ENCODE assay signal across 1 cellular context in the genomic region with DNA sequence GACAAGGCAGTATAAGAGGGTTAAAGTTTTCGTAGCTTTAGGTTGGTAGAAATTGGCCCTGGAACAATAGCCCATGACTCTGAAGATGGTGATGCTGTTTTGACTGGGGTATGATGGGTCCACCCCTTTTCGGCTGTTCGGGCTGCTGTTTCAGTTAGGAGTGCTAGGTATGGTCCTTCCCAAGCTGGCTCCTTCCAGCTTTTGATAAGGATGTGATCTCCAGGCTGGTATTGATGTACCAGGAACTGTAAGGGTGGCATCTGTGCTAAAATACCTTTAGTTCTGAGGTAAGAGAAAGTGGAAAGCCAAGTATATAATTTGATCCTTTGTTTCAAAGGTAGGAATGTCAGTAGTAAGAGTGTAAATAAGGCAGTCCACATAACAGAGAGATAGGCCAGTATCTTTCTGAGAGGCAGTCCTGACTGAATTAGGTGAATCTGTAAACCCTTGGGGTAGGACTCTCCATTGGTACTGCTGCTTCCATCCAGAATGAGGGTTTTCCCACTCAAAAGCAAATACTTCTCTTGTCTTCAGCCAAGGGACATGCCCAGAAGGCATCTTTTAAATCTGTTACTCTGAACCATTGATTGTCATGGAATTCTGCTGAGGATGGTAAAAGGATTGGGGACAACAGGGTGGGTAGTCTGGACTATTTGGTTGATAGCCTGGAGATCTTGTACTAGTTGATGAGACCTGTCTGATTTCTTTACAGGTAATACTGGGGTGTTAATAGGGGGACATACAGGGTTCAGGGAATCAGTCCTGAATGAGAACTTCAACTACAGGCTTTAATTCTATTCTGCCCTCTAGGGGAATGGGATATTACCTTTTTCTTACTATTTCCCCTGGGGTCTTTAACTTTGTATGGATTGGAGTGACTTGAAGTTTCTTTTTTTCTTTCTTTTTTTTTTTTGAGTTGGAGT.
A peak's percentile ranks its signal among the peaks of the same experiment; 100 is the strongest.
TF ChIP-seq lines count a peak whose summit lies in the region.

No MANE protein-coding gene starts in this region.

TF ChIP-seq in HepG2, 621 proteins besides CTCF, POLR2A, EP300 and RAD21 (continues in another document):
- TF ChIP-seq, protein P1, sequence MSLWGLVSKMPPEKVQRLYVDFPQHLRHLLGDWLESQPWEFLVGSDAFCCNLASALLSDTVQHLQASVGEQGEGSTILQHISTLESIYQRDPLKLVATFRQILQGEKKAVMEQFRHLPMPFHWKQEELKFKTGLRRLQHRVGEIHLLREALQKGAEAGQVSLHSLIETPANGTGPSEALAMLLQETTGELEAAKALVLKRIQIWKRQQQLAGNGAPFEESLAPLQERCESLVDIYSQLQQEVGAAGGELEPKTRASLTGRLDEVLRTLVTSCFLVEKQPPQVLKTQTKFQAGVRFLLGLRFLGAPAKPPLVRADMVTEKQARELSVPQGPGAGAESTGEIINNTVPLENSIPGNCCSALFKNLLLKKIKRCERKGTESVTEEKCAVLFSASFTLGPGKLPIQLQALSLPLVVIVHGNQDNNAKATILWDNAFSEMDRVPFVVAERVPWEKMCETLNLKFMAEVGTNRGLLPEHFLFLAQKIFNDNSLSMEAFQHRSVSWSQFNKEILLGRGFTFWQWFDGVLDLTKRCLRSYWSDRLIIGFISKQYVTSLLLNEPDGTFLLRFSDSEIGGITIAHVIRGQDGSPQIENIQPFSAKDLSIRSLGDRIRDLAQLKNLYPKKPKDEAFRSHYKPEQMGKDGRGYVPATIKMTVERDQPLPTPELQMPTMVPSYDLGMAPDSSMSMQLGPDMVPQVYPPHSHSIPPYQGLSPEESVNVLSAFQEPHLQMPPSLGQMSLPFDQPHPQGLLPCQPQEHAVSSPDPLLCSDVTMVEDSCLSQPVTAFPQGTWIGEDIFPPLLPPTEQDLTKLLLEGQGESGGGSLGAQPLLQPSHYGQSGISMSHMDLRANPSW (CRISPR knock-in tag; IDR thresholded peaks at IDR 0.05; ENCODE audit: borderline replicate concordance): no peak
- TF ChIP-seq TOE1 (CRISPR knock-in tag; IDR thresholded peaks at IDR 0.05) (no peak), POLR2AphosphoS2 (IDR thresholded peaks at IDR 0.05; ENCODE audit: low read depth, low read length) (peak; percentile 62; the same call in 1 of the 2 replicates), NONO (IDR thresholded peaks at IDR 0.05) (no peak), NONO (CRISPR knock-in tag; conservative IDR thresholded peaks at IDR 0.05) (peak; percentile 72; the same call in 1 of the 2 replicates), PAF1 (CRISPR knock-in tag; IDR thresholded peaks at IDR 0.05) (peak; percentile 89; the same call in 1 of the 2 replicates), MTF2 (CRISPR knock-in tag; IDR thresholded peaks at IDR 0.05; ENCODE audit: borderline replicate concordance) (peak; percentile 47; the same call in 1 of the 2 replicates), ZNF773 (CRISPR knock-in tag; IDR thresholded peaks at IDR 0.05; ENCODE audit: borderline replicate concordance) (no peak), RBFOX2 (IDR thresholded peaks at IDR 0.05; ENCODE audit: low read depth, low read length) (peak; percentile 81), GTF2F1 (IDR thresholded peaks at IDR 0.05; ENCODE audit: low read length) (no peak), POLR2G (IDR thresholded peaks at IDR 0.05; ENCODE audit: low read depth, low read length) (peak; percentile 89), THAP11 (CRISPR knock-in tag; IDR thresholded peaks at IDR 0.05) (no peak; the same call in 1 of the 2 replicates), CAMTA2 (CRISPR knock-in tag; IDR thresholded peaks at IDR 0.05; ENCODE audit: borderline replicate concordance) (no peak), ZBTB3 (CRISPR knock-in tag; IDR thresholded peaks at IDR 0.05; ENCODE audit: borderline replicate concordance, low read depth) (no peak), REPIN1 (CRISPR knock-in tag; IDR thresholded peaks at IDR 0.05; ENCODE audit: borderline replicate concordance, low read depth) (no peak), ZNF331 (CRISPR knock-in tag; IDR thresholded peaks at IDR 0.05) (0 out of 2 replicates have a peak, but pooled peaks have one; percentile 15), ZBTB21 (CRISPR knock-in tag; IDR thresholded peaks at IDR 0.05) (0 out of 2 replicates have a peak, but pooled peaks have one; percentile 36), SALL2 (CRISPR knock-in tag; IDR thresholded peaks at IDR 0.05) (no peak), SIN3A (IDR thresholded peaks at IDR 0.05; ENCODE audit: borderline replicate concordance, low read depth, low read length) (0 out of 2 replicates have a peak, but pooled peaks have one; percentile 38), KAT8 (CRISPR knock-in tag; IDR thresholded peaks at IDR 0.05) (no peak), FOXK2 (IDR thresholded peaks at IDR 0.05) (0 out of 2 replicates have a peak, but pooled peaks have one; percentile 45), FOXJ3 (CRISPR knock-in tag; IDR thresholded peaks at IDR 0.05; ENCODE audit: borderline replicate concordance) (0 out of 2 replicates have a peak, but pooled peaks have one; percentile 23), POLR2AphosphoS5 (IDR thresholded peaks at IDR 0.05; ENCODE audit: low read depth, low read length) (peak; percentile 28; the same call in 1 of the 2 replicates), SSRP1 (CRISPR knock-in tag; IDR thresholded peaks at IDR 0.05) (0 out of 2 replicates have a peak, but pooled peaks have one; percentile 76), MYNN (CRISPR knock-in tag; IDR thresholded peaks at IDR 0.05; ENCODE audit: low read depth) (no peak), SOX5 (CRISPR knock-in tag; IDR thresholded peaks at IDR 0.05; ENCODE audit: borderline replicate concordance) (0 out of 2 replicates have a peak, but pooled peaks have one; percentile 3)
- TF ChIP-seq, protein P2, sequence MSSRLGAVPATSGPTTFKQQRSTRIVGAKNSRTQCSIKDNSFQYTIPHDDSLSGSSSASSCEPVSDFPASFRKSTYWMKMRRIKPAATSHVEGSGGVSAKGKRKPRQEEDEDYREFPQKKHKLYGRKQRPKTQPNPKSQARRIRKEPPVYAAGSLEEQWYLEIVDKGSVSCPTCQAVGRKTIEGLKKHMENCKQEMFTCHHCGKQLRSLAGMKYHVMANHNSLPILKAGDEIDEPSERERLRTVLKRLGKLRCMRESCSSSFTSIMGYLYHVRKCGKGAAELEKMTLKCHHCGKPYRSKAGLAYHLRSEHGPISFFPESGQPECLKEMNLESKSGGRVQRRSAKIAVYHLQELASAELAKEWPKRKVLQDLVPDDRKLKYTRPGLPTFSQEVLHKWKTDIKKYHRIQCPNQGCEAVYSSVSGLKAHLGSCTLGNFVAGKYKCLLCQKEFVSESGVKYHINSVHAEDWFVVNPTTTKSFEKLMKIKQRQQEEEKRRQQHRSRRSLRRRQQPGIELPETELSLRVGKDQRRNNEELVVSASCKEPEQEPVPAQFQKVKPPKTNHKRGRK (CRISPR knock-in tag; IDR thresholded peaks at IDR 0.05): 0 out of 2 replicates have a peak, but pooled peaks have one; percentile 46
- TF ChIP-seq, protein P3, sequence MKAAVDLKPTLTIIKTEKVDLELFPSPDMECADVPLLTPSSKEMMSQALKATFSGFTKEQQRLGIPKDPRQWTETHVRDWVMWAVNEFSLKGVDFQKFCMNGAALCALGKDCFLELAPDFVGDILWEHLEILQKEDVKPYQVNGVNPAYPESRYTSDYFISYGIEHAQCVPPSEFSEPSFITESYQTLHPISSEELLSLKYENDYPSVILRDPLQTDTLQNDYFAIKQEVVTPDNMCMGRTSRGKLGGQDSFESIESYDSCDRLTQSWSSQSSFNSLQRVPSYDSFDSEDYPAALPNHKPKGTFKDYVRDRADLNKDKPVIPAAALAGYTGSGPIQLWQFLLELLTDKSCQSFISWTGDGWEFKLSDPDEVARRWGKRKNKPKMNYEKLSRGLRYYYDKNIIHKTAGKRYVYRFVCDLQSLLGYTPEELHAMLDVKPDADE (CRISPR knock-in tag; IDR thresholded peaks at IDR 0.05): no peak
- TF ChIP-seq, protein P4, sequence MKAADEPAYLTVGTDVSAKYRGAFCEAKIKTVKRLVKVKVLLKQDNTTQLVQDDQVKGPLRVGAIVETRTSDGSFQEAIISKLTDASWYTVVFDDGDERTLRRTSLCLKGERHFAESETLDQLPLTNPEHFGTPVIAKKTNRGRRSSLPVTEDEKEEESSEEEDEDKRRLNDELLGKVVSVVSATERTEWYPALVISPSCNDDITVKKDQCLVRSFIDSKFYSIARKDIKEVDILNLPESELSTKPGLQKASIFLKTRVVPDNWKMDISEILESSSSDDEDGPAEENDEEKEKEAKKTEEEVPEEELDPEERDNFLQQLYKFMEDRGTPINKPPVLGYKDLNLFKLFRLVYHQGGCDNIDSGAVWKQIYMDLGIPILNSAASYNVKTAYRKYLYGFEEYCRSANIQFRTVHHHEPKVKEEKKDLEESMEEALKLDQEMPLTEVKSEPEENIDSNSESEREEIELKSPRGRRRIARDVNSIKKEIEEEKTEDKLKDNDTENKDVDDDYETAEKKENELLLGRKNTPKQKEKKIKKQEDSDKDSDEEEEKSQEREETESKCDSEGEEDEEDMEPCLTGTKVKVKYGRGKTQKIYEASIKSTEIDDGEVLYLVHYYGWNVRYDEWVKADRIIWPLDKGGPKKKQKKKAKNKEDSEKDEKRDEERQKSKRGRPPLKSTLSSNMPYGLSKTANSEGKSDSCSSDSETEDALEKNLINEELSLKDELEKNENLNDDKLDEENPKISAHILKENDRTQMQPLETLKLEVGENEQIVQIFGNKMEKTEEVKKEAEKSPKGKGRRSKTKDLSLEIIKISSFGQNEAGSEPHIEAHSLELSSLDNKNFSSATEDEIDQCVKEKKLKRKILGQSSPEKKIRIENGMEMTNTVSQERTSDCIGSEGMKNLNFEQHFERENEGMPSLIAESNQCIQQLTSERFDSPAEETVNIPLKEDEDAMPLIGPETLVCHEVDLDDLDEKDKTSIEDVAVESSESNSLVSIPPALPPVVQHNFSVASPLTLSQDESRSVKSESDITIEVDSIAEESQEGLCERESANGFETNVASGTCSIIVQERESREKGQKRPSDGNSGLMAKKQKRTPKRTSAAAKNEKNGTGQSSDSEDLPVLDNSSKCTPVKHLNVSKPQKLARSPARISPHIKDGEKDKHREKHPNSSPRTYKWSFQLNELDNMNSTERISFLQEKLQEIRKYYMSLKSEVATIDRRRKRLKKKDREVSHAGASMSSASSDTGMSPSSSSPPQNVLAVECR (CRISPR knock-in tag; IDR thresholded peaks at IDR 0.05; ENCODE audit: borderline replicate concordance): peak; percentile 39; the same call in 1 of the 2 replicates
- TF ChIP-seq, protein P5, sequence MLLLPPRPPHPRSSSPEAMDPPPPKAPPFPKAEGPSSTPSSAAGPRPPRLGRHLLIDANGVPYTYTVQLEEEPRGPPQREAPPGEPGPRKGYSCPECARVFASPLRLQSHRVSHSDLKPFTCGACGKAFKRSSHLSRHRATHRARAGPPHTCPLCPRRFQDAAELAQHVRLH (CRISPR knock-in tag; IDR thresholded peaks at IDR 0.05; ENCODE audit: borderline replicate concordance, low read depth): no peak
- TF ChIP-seq, protein P6, sequence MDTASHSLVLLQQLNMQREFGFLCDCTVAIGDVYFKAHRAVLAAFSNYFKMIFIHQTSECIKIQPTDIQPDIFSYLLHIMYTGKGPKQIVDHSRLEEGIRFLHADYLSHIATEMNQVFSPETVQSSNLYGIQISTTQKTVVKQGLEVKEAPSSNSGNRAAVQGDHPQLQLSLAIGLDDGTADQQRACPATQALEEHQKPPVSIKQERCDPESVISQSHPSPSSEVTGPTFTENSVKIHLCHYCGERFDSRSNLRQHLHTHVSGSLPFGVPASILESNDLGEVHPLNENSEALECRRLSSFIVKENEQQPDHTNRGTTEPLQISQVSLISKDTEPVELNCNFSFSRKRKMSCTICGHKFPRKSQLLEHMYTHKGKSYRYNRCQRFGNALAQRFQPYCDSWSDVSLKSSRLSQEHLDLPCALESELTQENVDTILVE (CRISPR knock-in tag; IDR thresholded peaks at IDR 0.05): 0 out of 2 replicates have a peak, but pooled peaks have one; percentile 31
- TF ChIP-seq, protein P7, sequence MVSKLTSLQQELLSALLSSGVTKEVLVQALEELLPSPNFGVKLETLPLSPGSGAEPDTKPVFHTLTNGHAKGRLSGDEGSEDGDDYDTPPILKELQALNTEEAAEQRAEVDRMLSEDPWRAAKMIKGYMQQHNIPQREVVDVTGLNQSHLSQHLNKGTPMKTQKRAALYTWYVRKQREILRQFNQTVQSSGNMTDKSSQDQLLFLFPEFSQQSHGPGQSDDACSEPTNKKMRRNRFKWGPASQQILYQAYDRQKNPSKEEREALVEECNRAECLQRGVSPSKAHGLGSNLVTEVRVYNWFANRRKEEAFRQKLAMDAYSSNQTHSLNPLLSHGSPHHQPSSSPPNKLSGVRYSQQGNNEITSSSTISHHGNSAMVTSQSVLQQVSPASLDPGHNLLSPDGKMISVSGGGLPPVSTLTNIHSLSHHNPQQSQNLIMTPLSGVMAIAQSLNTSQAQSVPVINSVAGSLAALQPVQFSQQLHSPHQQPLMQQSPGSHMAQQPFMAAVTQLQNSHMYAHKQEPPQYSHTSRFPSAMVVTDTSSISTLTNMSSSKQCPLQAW (CRISPR knock-in tag; IDR thresholded peaks at IDR 0.05): no peak
- TF ChIP-seq, protein P8, sequence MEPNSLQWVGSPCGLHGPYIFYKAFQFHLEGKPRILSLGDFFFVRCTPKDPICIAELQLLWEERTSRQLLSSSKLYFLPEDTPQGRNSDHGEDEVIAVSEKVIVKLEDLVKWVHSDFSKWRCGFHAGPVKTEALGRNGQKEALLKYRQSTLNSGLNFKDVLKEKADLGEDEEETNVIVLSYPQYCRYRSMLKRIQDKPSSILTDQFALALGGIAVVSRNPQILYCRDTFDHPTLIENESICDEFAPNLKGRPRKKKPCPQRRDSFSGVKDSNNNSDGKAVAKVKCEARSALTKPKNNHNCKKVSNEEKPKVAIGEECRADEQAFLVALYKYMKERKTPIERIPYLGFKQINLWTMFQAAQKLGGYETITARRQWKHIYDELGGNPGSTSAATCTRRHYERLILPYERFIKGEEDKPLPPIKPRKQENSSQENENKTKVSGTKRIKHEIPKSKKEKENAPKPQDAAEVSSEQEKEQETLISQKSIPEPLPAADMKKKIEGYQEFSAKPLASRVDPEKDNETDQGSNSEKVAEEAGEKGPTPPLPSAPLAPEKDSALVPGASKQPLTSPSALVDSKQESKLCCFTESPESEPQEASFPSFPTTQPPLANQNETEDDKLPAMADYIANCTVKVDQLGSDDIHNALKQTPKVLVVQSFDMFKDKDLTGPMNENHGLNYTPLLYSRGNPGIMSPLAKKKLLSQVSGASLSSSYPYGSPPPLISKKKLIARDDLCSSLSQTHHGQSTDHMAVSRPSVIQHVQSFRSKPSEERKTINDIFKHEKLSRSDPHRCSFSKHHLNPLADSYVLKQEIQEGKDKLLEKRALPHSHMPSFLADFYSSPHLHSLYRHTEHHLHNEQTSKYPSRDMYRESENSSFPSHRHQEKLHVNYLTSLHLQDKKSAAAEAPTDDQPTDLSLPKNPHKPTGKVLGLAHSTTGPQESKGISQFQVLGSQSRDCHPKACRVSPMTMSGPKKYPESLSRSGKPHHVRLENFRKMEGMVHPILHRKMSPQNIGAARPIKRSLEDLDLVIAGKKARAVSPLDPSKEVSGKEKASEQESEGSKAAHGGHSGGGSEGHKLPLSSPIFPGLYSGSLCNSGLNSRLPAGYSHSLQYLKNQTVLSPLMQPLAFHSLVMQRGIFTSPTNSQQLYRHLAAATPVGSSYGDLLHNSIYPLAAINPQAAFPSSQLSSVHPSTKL (CRISPR knock-in tag; IDR thresholded peaks at IDR 0.05): no peak
- TF ChIP-seq, protein P9, sequence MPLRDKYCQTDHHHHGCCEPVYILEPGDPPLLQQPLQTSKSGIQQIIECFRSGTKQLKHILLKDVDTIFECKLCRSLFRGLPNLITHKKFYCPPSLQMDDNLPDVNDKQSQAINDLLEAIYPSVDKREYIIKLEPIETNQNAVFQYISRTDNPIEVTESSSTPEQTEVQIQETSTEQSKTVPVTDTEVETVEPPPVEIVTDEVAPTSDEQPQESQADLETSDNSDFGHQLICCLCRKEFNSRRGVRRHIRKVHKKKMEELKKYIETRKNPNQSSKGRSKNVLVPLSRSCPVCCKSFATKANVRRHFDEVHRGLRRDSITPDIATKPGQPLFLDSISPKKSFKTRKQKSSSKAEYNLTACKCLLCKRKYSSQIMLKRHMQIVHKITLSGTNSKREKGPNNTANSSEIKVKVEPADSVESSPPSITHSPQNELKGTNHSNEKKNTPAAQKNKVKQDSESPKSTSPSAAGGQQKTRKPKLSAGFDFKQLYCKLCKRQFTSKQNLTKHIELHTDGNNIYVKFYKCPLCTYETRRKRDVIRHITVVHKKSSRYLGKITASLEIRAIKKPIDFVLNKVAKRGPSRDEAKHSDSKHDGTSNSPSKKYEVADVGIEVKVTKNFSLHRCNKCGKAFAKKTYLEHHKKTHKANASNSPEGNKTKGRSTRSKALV (CRISPR knock-in tag; IDR thresholded peaks at IDR 0.05): no peak
